ENCODE assay signal across 8 cellular contexts in the genomic region with DNA sequence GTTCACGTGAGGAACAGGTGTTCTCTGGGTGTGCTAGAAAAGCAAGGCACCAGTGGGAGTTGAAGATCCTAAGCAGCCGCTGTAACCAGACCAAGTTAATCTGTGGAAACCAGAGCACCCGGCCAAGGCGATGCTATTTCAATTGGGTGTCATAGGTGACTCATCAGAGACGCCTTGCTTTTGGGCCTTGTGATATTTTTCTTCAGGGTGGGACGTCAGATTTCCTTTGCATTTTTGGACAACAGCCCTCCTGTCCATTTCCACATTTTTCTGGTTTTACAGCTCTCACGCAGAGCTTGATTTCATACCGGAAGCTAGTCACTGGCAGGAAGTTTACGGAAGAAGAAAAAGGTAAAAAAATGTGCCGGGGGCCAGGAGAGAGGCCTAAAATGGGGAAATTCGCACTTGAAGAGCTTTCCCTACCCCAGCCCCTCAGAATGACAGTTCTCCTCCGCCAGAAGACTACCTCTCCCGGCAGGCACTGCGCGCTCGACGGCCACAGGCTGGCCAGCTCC. TPM values are rescaled to one million over a fixed set of nuclear protein-coding genes. Genes with fewer than 3 reads are reported as not detected.
A peak's percentile ranks its signal among the peaks of the same experiment; 100 is the strongest.
DNase-seq lines count a peak whose midpoint lies in the region; ATAC-seq, FAIRE-seq and TF ChIP-seq lines count a peak whose summit lies in the region.

No MANE protein-coding gene starts in this region.

- H3K27ac ChIP-seq in HCT116 (ENCODE audit: low read depth, low read length) (no peak overlapping the region), keratinocyte (ENCODE audit: control insufficient read depth, insufficient read depth, low read length) (peak overlapping the region; percentile 68), tibial artery (peak overlapping the region; percentile 40 to 68)

- dilution Hi-C loops in keratinocyte (cut with MboI; ENCODE audit: extremely low pct_ligation_motif_present, low sequenced_read_pairs): no loop called here

- BruUV-seq in HCT116 (replicated peaks; lab: Mats Ljungman, UMichigan): no TSS peak

- no peaks in the 10 kb centered on the region for H3K9me2 ChIP-seq in HCT116 (ENCODE audit: insufficient read depth)

- H3K9me1 ChIP-seq in keratinocyte (ENCODE audit: control insufficient read depth, extremely low read depth, insufficient read depth, low read length): no peaks in the 10 kb centered on the region

- intact Hi-C loops in HCT116 (cut with micrococcal nuclease): no loop called here
- intact Hi-C loops in tibial artery (cut with DNase I; ENCODE audit: low total_unique reads): no loop called here

- H3K36me3 ChIP-seq in HCT116 (ENCODE audit: control insufficient read depth in 1 of 2, insufficient read depth in 2 of 2, low read length in 2 of 2): no peaks in the 10 kb centered on the region
- H3K36me3 ChIP-seq in keratinocyte (ENCODE audit: control insufficient read depth in 2 of 2, extremely low read depth in 1 of 2, insufficient read depth in 2 of 2, low read length in 2 of 2): no peaks in the 10 kb centered on the region
- H3K36me3 ChIP-seq in tibial artery: no peaks in the 10 kb centered on the region

- peak; percentile 47 for DNase-seq in A172 (ENCODE audit: low spot score)
- no peak for DNase-seq in HCT116 (ENCODE audit: low read depth, low spot score)
- DNase-seq in amniotic epithelial cell (ENCODE audit: low read depth): peak; percentile 73
- DNase-seq in keratinocyte (ENCODE audit: low read depth, low spot score): no peak
- peak in 1 of 2 donors; percentile 64 for DNase-seq in tibial artery
- DNase-seq in Ammon's horn (ENCODE audit: low spot score): no peak
- DNase-seq in DMS79 treated with DMSO at 0.1 percent for 48 hours (lab: John Stamatoyannopoulos, UW): no peak

- TF ChIP-seq CTCF in HCT116 (IDR thresholded peaks at IDR 0.05 in 2 of 3, conservative IDR thresholded peaks at IDR 0.05 in 1 of 3; ENCODE audit: borderline replicate concordance in 1 of 3, insufficient read depth in 1 of 3, low read depth in 2 of 3, low read length in 2 of 3) (no peak), keratinocyte (optimal IDR thresholded peaks at IDR 0.05 in 1 of 3, IDR thresholded peaks at IDR 0.05 in 1 of 3, conservative IDR thresholded peaks at IDR 0.05 in 1 of 3; ENCODE audit: extremely low read depth in 1 of 3, insufficient read depth in 2 of 3, low read length in 3 of 3) (no peak), tibial artery (IDR thresholded peaks at IDR 0.05) (no peak)

- no peaks in the 10 kb centered on the region for H3K9me3 ChIP-seq in HCT116 (ENCODE audit: control insufficient read depth in 1 of 2, insufficient read depth in 1 of 2, low read depth in 1 of 2, low read length in 2 of 2)
- H3K9me3 ChIP-seq in keratinocyte (ENCODE audit: control insufficient read depth, low read depth, low read length): no peaks in the 10 kb centered on the region
- H3K9me3 ChIP-seq in tibial artery: no peaks in the 10 kb centered on the region

- H3K27me3 ChIP-seq in HCT116 (ENCODE audit: insufficient read depth, low read length) (0 out of 2 replicates have a peak, but pooled peaks cover 6% of the 10 kb centered on the region), keratinocyte (ENCODE audit: control insufficient read depth, extremely low read depth, insufficient read depth, low read length) (no peaks in the 10 kb centered on the region), tibial artery (peaks cover 0 to under 1% of the 10 kb centered on the region in 2 donors)

- no peak overlapping the region for H3K9ac ChIP-seq in HCT116 (ENCODE audit: low read length)
- peak overlapping the region; percentile 61 for H3K9ac ChIP-seq in keratinocyte (ENCODE audit: control insufficient read depth, extremely low read depth, insufficient read depth, low read length)

- no peaks in the 10 kb centered on the region for H3K79me2 ChIP-seq in HCT116 (ENCODE audit: insufficient read depth, low read length)
- peaks cover 17% of the 10 kb centered on the region for H3K79me2 ChIP-seq in keratinocyte (ENCODE audit: control insufficient read depth, insufficient read depth, low read length)

- RAD21 ChIA-PET in HCT116 (lab: Charles Lee; ENCODE audit: low non-redundant PET in 1 of 2, low total read pairs in 2 of 2, uncharacterized antibody in 2 of 2, unreplicated experiment in 2 of 2): interaction anchor here in 1 of 2 experiments (0.6 to 0.7 kb wide), 3 partner anchors 19 to 387 kb away, joined by 3 to 7 read pairs (median 4); no protein-coding TSS in a partner anchor

- POLR2A ChIA-PET in HCT116 (lab: Charles Lee): interaction anchor here (0.9 to 1.4 kb wide), 4 partner anchors 9 to 28 kb away, joined by 4 to 7 read pairs (median 6); no protein-coding TSS in a partner anchor

- no peak for FAIRE-seq in keratinocyte (lab: Jason Lieb, UNC)

- H3K4me1 ChIP-seq in HCT116 (ENCODE audit: control insufficient read depth in 1 of 2, insufficient read depth in 2 of 2, low read length in 2 of 2): peaks cover 4 to 15% of the 10 kb centered on the region in 2 experiments; a peak in 3 of 4 replicates
- peaks cover 22% of the 10 kb centered on the region for H3K4me1 ChIP-seq in keratinocyte (ENCODE audit: control insufficient read depth, extremely low read depth, insufficient read depth, low read length)
- peaks cover 0 to 12% (median 3%) of the 10 kb centered on the region in 4 donors for H3K4me1 ChIP-seq in tibial artery

- CTCF ChIA-PET in HCT116 (lab: Charles Lee): interaction anchor here (0.6 to 1.5 kb wide), 5 partner anchors 8 to 176 kb away, joined by 3 to 5 read pairs (median 5); no protein-coding TSS in a partner anchor

- H3K4me2 ChIP-seq in HCT116 (ENCODE audit: low read length): peak overlapping the region; percentile 95
- H3K4me2 ChIP-seq in keratinocyte (ENCODE audit: control insufficient read depth, extremely low read depth, insufficient read depth, low read depth, low read length): peak overlapping the region; percentile 94

- H3K4me3 ChIP-seq in HCT116 (replicated peaks in 1 of 2; ENCODE audit: low read depth in 1 of 2, low read length in 2 of 2) (peak overlapping the region; percentile 27 to 72), keratinocyte (ENCODE audit: control insufficient read depth in 2 of 3, extremely low read depth in 1 of 3, insufficient read depth in 2 of 3, low read depth in 1 of 3, low read length in 3 of 3) (peak overlapping the region; percentile 32 to 74 (median 67)), tibial artery (peak overlapping the region; percentile 72 to 81)

- TF ChIP-seq POLR2A in HCT116 (IDR thresholded peaks at IDR 0.05; ENCODE audit: borderline replicate concordance, extremely low read depth, insufficient read depth, insufficient read length): no peak

- ATAC-seq in HCT116 (no peak), GM19035 (IDR thresholded peaks at IDR 0.05; ENCODE audit: unreplicated experiment) (no peak)

- TF ChIP-seq RAD21 in HCT116 (IDR thresholded peaks at IDR 0.05; ENCODE audit: low read depth): no peak

- peak overlapping the region; percentile 80 for H2AFZ ChIP-seq in HCT116 (ENCODE audit: low read depth, low read length, poor library complexity, severe bottlenecking)
- peak overlapping the region; percentile 94 for H2AFZ ChIP-seq in keratinocyte (ENCODE audit: control insufficient read depth, low read length)

- no peaks in the 10 kb centered on the region for H4K20me1 ChIP-seq in HCT116 (ENCODE audit: insufficient read depth)
- H4K20me1 ChIP-seq in keratinocyte (ENCODE audit: control insufficient read depth, extremely low read depth, insufficient read depth, low read length): no peaks in the 10 kb centered on the region

TF ChIP-seq in HCT116, 20 proteins besides CTCF, POLR2A, EP300 and RAD21:
- TF ChIP-seq POLR2AphosphoS5 (IDR thresholded peaks at IDR 0.05; ENCODE audit: low read depth, low read length) (no peak), ELF1 (IDR thresholded peaks at IDR 0.05; ENCODE audit: borderline replicate concordance, low read depth) (no peak)

RNA-seq across cellular contexts. Expression of a gene that starts 0.5 kb away (rescaled TPM):
- 3.0 and 5.0 TPM in 2 replicates for total RNA-seq in A172 (2014; rRNA removed; shearing (Covaris generic))
- 1.4 TPM for total RNA-seq in HCT116 (2021; ENCODE audit: unreplicated experiment)
- 0.47 and 0.78 TPM in 2 replicates for polyA plus RNA-seq in HCT116 (2012)
- polyA plus RNA-seq in keratinocyte: 4.2 to 7.5 TPM (median 5.2 TPM) in 3 replicates
- polyA plus RNA-seq in keratinocyte (2011; ENCODE audit: low read depth): 5.1 TPM
- polyA plus RNA-seq in keratinocyte (2011; cell fraction: cytosol; rRNA removed): 1.3 and 3.7 TPM in 2 replicates
- polyA plus RNA-seq in keratinocyte (2011; cell fraction: nucleus; rRNA removed): 5.3 and 5.7 TPM in 2 replicates
- 3.2 and 4.3 TPM in 2 replicates for polyA plus RNA-seq in keratinocyte (2012; ENCODE audit: low replicate concordance)
- polyA minus RNA-seq in keratinocyte: 1.1 to 20.3 TPM (median 7.9 TPM) in 3 replicates
- 3.6 TPM for polyA minus RNA-seq in keratinocyte (2011; cell fraction: cytosol; rRNA and poly(A)+ RNA removed)
- polyA minus RNA-seq in keratinocyte (2011; cell fraction: nucleus; rRNA and poly(A)+ RNA removed): 8.2 and 11.2 TPM in 2 replicates

Comparison
In these comparisons a context has a peak if more than half of its experiments do, and no peak if none do; other contexts are left out.
1. DNase-seq: peak in A172 (single experiment) and amniotic epithelial cell (single experiment); none in HCT116 (single experiment), keratinocyte (single experiment), Ammon's horn (single experiment) and DMS79 treated with DMSO at 0.1 percent for 48 hours (single experiment).
2. Peak in every context shown above with its lines, with median percentiles within 50 percentile points of each other: H3K4me3 ChIP-seq.